ENCODE assay signal across 2 cellular contexts in the genomic region with DNA sequence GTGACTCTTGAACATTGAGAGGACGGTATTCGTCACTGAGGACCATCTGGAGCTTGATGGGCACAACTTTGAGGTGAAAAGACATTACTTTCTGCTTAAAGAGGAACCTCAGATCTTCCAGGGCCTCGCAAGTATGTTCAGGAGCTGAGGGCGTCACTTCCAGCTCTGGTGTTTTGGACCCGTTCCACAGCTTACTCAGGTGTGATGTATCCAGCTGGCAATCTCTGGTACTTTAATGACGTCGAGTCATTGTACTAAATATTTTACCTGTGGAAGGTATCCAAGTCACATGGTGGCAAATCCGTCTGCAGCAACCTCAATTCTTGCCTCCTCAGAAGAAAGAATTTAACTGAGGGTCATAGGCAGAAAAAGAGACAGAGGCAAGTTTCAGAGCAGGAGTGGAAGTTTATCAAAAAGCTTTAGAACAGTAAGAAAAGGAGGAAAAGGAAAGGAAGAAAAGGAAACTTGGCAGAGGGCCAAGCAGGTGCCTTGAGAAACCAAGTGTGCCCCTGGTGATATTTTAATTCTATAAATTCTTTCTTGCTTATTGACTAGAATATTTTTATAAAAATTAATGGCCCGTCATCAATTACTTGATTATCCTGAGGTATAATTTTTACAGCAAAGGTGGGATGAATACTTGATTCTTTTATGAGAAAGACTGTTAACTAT.
TF ChIP-seq lines count a peak whose summit lies in the region.

No MANE protein-coding gene starts in this region.

TF ChIP-seq in IMR-90, 13 proteins besides CTCF, POLR2A, EP300 and RAD21:
- TF ChIP-seq RFX5 (IDR thresholded peaks at IDR 0.05; ENCODE audit: low read depth, low read length), result no peak
- TF ChIP-seq CHD1 (IDR thresholded peaks at IDR 0.05; ENCODE audit: low read depth, low read length), result no peak
- no peak for TF ChIP-seq MAZ (IDR thresholded peaks at IDR 0.05; ENCODE audit: borderline replicate concordance, low read depth, low read length)
- TF ChIP-seq MXI1 (IDR thresholded peaks at IDR 0.05; ENCODE audit: borderline replicate concordance, low read depth, low read length), result no peak
- no peak for TF ChIP-seq MAFK (IDR thresholded peaks at IDR 0.05; ENCODE audit: low read depth, low read length)
- TF ChIP-seq, protein P1, sequence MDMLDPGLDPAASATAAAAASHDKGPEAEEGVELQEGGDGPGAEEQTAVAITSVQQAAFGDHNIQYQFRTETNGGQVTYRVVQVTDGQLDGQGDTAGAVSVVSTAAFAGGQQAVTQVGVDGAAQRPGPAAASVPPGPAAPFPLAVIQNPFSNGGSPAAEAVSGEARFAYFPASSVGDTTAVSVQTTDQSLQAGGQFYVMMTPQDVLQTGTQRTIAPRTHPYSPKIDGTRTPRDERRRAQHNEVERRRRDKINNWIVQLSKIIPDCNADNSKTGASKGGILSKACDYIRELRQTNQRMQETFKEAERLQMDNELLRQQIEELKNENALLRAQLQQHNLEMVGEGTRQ (IDR thresholded peaks at IDR 0.05; ENCODE audit: low read depth, low read length), result no peak
- TF ChIP-seq CEBPB (IDR thresholded peaks at IDR 0.05; ENCODE audit: low read depth, low read length), result no peak
- TF ChIP-seq BHLHE40 (IDR thresholded peaks at IDR 0.05; ENCODE audit: low read depth, low read length), result no peak
- TF ChIP-seq RCOR1 (IDR thresholded peaks at IDR 0.05; ENCODE audit: insufficient replicate concordance, low read length), result no peak
- no peak for TF ChIP-seq NFE2L2 (IDR thresholded peaks at IDR 0.05; ENCODE audit: low read depth, low read length)
- TF ChIP-seq, protein P2, sequence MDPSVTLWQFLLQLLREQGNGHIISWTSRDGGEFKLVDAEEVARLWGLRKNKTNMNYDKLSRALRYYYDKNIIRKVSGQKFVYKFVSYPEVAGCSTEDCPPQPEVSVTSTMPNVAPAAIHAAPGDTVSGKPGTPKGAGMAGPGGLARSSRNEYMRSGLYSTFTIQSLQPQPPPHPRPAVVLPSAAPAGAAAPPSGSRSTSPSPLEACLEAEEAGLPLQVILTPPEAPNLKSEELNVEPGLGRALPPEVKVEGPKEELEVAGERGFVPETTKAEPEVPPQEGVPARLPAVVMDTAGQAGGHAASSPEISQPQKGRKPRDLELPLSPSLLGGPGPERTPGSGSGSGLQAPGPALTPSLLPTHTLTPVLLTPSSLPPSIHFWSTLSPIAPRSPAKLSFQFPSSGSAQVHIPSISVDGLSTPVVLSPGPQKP (IDR thresholded peaks at IDR 0.05; ENCODE audit: borderline replicate concordance, low read depth, low read length), result no peak
- TF ChIP-seq FOS (IDR thresholded peaks at IDR 0.05; ENCODE audit: low read depth, low read length), result no peak
- no peak for TF ChIP-seq SMC3 (IDR thresholded peaks at IDR 0.05; ENCODE audit: low read depth, low read length)

TF ChIP-seq in SK-N-SH, 30 proteins besides CTCF, POLR2A, EP300 and RAD21:
- TF ChIP-seq JUND (IDR thresholded peaks at IDR 0.05) (no peak), RCOR1 (IDR thresholded peaks at IDR 0.05; ENCODE audit: low read length) (no peak), SIN3A (IDR thresholded peaks at IDR 0.05; ENCODE audit: borderline replicate concordance, low read depth, low read length) (no peak)
- TF ChIP-seq, protein P1 (IDR thresholded peaks at IDR 0.05; ENCODE audit: borderline replicate concordance, low read depth, low read length), result no peak
